In genomic region chr5:173187054-173187743, GRCh38 we compare ENCODE assay signal across 13 cellular contexts. TPM values are rescaled to one million over a fixed set of nuclear protein-coding genes. Genes with fewer than 3 reads are reported as not detected.
A peak's percentile ranks its signal among the peaks of the same experiment; 100 is the strongest.
DNase-seq lines count a peak whose midpoint lies in the region; ATAC-seq and TF ChIP-seq lines count a peak whose summit lies in the region.
"Had no signal": no experiment of that assay in that cellular context is flagged by ENCODE, and none has a peak within 500 bp of the region (broad histone marks: within the 10 kb centered on the region; RNA-seq: fewer than 3 reads in every experiment).

No MANE protein-coding gene starts in this region.

- H3K9me3 Mint-ChIP-seq in endodermal cell = no peaks in the 10 kb centered on the region

- no peak for TF ChIP-seq EP300 in suprapubic skin (IDR thresholded peaks at IDR 0.05)

- H3K36me3 Mint-ChIP-seq in endodermal cell (ENCODE audit: low read depth) = no peaks in the 10 kb centered on the region

- H3K27me3 Mint-ChIP-seq in endodermal cell (ENCODE audit: insufficient read depth) = peaks cover 15% of the 10 kb centered on the region

- H3K27me3 ChIP-seq in endodermal cell (ENCODE audit: control insufficient read depth, insufficient read depth, low read length, poor library complexity, severe bottlenecking) (no peaks in the 10 kb centered on the region), upper lobe of right lung (no peaks in the 10 kb centered on the region), suprapubic skin (no peaks in the 10 kb centered on the region), esophagus squamous epithelium (peaks cover 0 to 6% (median 0%) of the 10 kb centered on the region in 4 donors)

- H3K4me3 ChIP-seq in NB4 (ENCODE audit: low read depth, low read length) = no peak overlapping the region
- H3K4me3 ChIP-seq in endodermal cell (ENCODE audit: low read length) = no peak overlapping the region
- no peak overlapping the region for H3K4me3 ChIP-seq in upper lobe of right lung
- H3K4me3 ChIP-seq in suprapubic skin = no peak overlapping the region
- no peak overlapping the region for H3K4me3 ChIP-seq in esophagus squamous epithelium
- H3K4me3 ChIP-seq: thoracic aorta had no signal

- peak; percentile 14 for DNase-seq in stimulated activated CD4-positive, alpha-beta T cell treated with anti-CD3 and anti-CD28 coated beads, Interleukin-15, amount 100 ng/mL, for 24 hours
- DNase-seq in stimulated activated CD4-positive, alpha-beta T cell treated with anti-CD3 and anti-CD28 coated beads, Interleukin-12 subunit alpha, Interleukin-12 subunit beta, amount 100 ng/mL, for 4 hours = no peak
- DNase-seq in NB4 (ENCODE audit: low read depth) (peak; percentile 15), endodermal cell (peak; percentile 63), upper lobe of right lung (no peak), suprapubic skin (ENCODE audit: low spot score in 2 of 2) (no peak), esophagus squamous epithelium (lab: John Stamatoyannopoulos, UW) (no peak)
- DNase-seq: activated naive CD4-positive, alpha-beta T cell treated with Interleukin-2 at 50 U/mL for 16 hours; effector CD4-positive, alpha-beta T cell; NCI-H510A had no signal

- TF ChIP-seq CTCF in NB4 (IDR thresholded peaks at IDR 0.05; ENCODE audit: low read depth, low read length) = peak; percentile 6
- TF ChIP-seq CTCF in endodermal cell (conservative IDR thresholded peaks at IDR 0.05) = peak; percentile 64
- TF ChIP-seq CTCF in upper lobe of right lung (IDR thresholded peaks at IDR 0.05) = no peak
- TF ChIP-seq CTCF in suprapubic skin (IDR thresholded peaks at IDR 0.05) = no peak
- no peak for TF ChIP-seq CTCF in esophagus squamous epithelium (IDR thresholded peaks at IDR 0.05)

- H3K9me3 ChIP-seq in endodermal cell (ENCODE audit: control insufficient read depth, low read length) = no peaks in the 10 kb centered on the region
- H3K9me3 ChIP-seq in upper lobe of right lung = no peaks in the 10 kb centered on the region
- H3K9me3 ChIP-seq in suprapubic skin = no peaks in the 10 kb centered on the region
- no peaks in the 10 kb centered on the region for H3K9me3 ChIP-seq in esophagus squamous epithelium
- H3K9me3 ChIP-seq: thoracic aorta had no signal

- ATAC-seq in upper lobe of right lung (peak; percentile 47), HG03457 (IDR thresholded peaks at IDR 0.05; ENCODE audit: unreplicated experiment) (no peak)

- WGBS in endodermal cell (ENCODE audit: insufficient coverage in 1 of 2, insufficient read length in 1 of 2), 2 experiments = 81 to 84% methylated on average over 6 to 11 of the region's 11 CpGs
- WGBS in suprapubic skin = 68% methylated on average over 7 of the region's 11 CpGs
- WGBS in esophagus squamous epithelium, 2 donors = 48 to 73% methylated on average over 6 to 8 of the region's 11 CpGs

- H3K36me3 ChIP-seq in endodermal cell (ENCODE audit: control insufficient read depth, insufficient read depth, low read length) (no peaks in the 10 kb centered on the region), upper lobe of right lung (no peaks in the 10 kb centered on the region), suprapubic skin (no peaks in the 10 kb centered on the region), esophagus squamous epithelium (no peaks in the 10 kb centered on the region)
- H3K36me3 ChIP-seq: thoracic aorta had no signal

- no peak overlapping the region for H3K27ac Mint-ChIP-seq in endodermal cell

- H3K4me3 Mint-ChIP-seq in endodermal cell = no peak overlapping the region

- H3K27ac ChIP-seq in endodermal cell (ENCODE audit: low read depth, low read length) (no peak overlapping the region), upper lobe of right lung (no peak overlapping the region), suprapubic skin (no peak overlapping the region), esophagus squamous epithelium (no peak overlapping the region)
- H3K27ac ChIP-seq: thoracic aorta had no signal

- TF ChIP-seq POLR2A in NB4 (IDR thresholded peaks at IDR 0.05; ENCODE audit: extremely low read depth, insufficient read length) (no peak), suprapubic skin (IDR thresholded peaks at IDR 0.05) (no peak), esophagus squamous epithelium (IDR thresholded peaks at IDR 0.05) (no peak)

- H3K4me1 ChIP-seq in endodermal cell (ENCODE audit: control insufficient read depth, insufficient read depth, low read length) (no peaks in the 10 kb centered on the region), upper lobe of right lung (no peaks in the 10 kb centered on the region), suprapubic skin (no peaks in the 10 kb centered on the region), esophagus squamous epithelium (no peaks in the 10 kb centered on the region)

- no peaks in the 10 kb centered on the region for H3K4me1 Mint-ChIP-seq in endodermal cell

- H3K9ac ChIP-seq in endodermal cell (ENCODE audit: extremely low read depth, low read length, poor library complexity, severe bottlenecking) = no peak overlapping the region

- intact Hi-C loops in upper lobe of right lung (cut with DNase I) = no loop called here
- intact Hi-C loops in esophagus squamous epithelium (cut with DNase I) = no loop called here

RNA-seq across cellular contexts. Expression of gene BNIP1, which starts 42.9 kb away (rescaled TPM):
- total RNA-seq in endodermal cell = 1 to 10 TPM; 6.8 to 7.3 TPM
- polyA plus RNA-seq in endodermal cell (2013, experiment 1 of 2) = 15.2 TPM
- 15.2 TPM for polyA plus RNA-seq in endodermal cell (2013, experiment 2 of 2)
- 9.1 TPM for total RNA-seq in upper lobe of right lung
- 10 to 100 TPM in 2 of 4 donors, 1 to 10 TPM in 2; 7.1 to 16.5 (median 9.2) TPM for total RNA-seq in suprapubic skin
- 10 to 100 TPM in 3 of 4 donors, 1 to 10 TPM in 1; 5.2 to 12.4 (median 11.2) TPM for total RNA-seq in esophagus squamous epithelium

RNA-seq across cellular contexts. Expression of gene NKX2-5, which starts 47.8 kb away (rescaled TPM):
- under 1 TPM; 0.33 to 0.37 TPM for total RNA-seq in endodermal cell
- polyA plus RNA-seq in endodermal cell (2013, experiment 1 of 2) = 0.75 TPM
- polyA plus RNA-seq in endodermal cell (2013, experiment 2 of 2) = 1.1 TPM
- total RNA-seq in upper lobe of right lung = not detected
- total RNA-seq in suprapubic skin = not detected
- not detected for total RNA-seq in esophagus squamous epithelium
- total RNA-seq: myocyte, thoracic aorta had no signal

Comparison
In these comparisons a context has a peak if more than half of its experiments do, and no peak if none do; other contexts are left out.
1. DNase-seq: peak in stimulated activated CD4-positive, alpha-beta T cell treated with anti-CD3 and anti-CD28 coated beads, Interleukin-15, amount 100 ng/mL, for 24 hours (single experiment), NB4 (single experiment) and endodermal cell (single experiment); none in stimulated activated CD4-positive, alpha-beta T cell treated with anti-CD3 and anti-CD28 coated beads, Interleukin-12 subunit alpha, Interleukin-12 subunit beta, amount 100 ng/mL, for 4 hours (single experiment), upper lobe of right lung (single experiment), suprapubic skin (0 of 2) and esophagus squamous epithelium (single experiment).
2. CTCF ChIP-seq: peak in NB4 (single experiment) and endodermal cell (single experiment); none in upper lobe of right lung (single experiment), suprapubic skin (0 of 2) and esophagus squamous epithelium (0 of 6).